12 cellular contexts compared by ENCODE assay signal in genomic region chr12:51833446-51834227, GRCh38. TPM values are rescaled to one million over a fixed set of nuclear protein-coding genes. Genes with fewer than 3 reads are reported as not detected.
"Had no signal": no experiment of that assay in that cellular context is flagged by ENCODE, and none has a peak within 500 bp of the region (broad histone marks: within the 10 kb centered on the region; RNA-seq: fewer than 3 reads in every experiment).

No MANE protein-coding gene starts in this region.

- FAIRE-seq: colon, small intestine had no signal

- H3K4me3 ChIP-seq: esophagus squamous epithelium, mucosa of descending colon, tibial nerve had no signal

- H3K36me3 ChIP-seq: esophagus squamous epithelium, tibial nerve had no signal

- H3K9me3 ChIP-seq: esophagus squamous epithelium, mucosa of descending colon, tibial nerve had no signal

- H3K27me3 ChIP-seq: tibial nerve had no signal

- H3K9me3 Mint-ChIP-seq: stimulated activated effector memory CD8-positive, alpha-beta T cell treated with anti-CD3 and anti-CD28 coated beads, Interleukin-12 subunit alpha, Interleukin-12 subunit beta, amount 100 ng/mL, for 72 hours had no signal

- H3K27ac Mint-ChIP-seq: stimulated activated effector memory CD8-positive, alpha-beta T cell treated with anti-CD3 and anti-CD28 coated beads, Interleukin-12 subunit alpha, Interleukin-12 subunit beta, amount 100 ng/mL, for 72 hours had no signal

- H3K27ac ChIP-seq: esophagus squamous epithelium, tibial nerve had no signal

- ATAC-seq: activated CD4-positive, CD25-positive, alpha-beta regulatory T cell treated with anti-CD3 and anti-CD28 coated beads, Interleukin-2, amount 50 U/mL, for 24 hours; left lobe of liver; mucosa of descending colon; stimulated activated effector memory CD8-positive, alpha-beta T cell treated with anti-CD3 and anti-CD28 coated beads, Interleukin-12 subunit alpha, Interleukin-12 subunit beta, amount 100 ng/mL, for 72 hours had no signal

- H3K4me3 Mint-ChIP-seq: stimulated activated effector memory CD8-positive, alpha-beta T cell treated with anti-CD3 and anti-CD28 coated beads, Interleukin-12 subunit alpha, Interleukin-12 subunit beta, amount 100 ng/mL, for 72 hours had no signal

- H3K36me3 Mint-ChIP-seq: stimulated activated effector memory CD8-positive, alpha-beta T cell treated with anti-CD3 and anti-CD28 coated beads, Interleukin-12 subunit alpha, Interleukin-12 subunit beta, amount 100 ng/mL, for 72 hours had no signal

- DNase-seq: esophagus squamous epithelium, foreskin fibroblast, mucosa of descending colon, small intestine had no signal

RNA-seq across cellular contexts. Expression of gene ANKRD33, which starts 54.3 kb away (rescaled TPM):
- total RNA-seq: cardiac septum; left lobe of liver; T-helper 2 cell treated with Interferon-gamma antibody and Interleukin-4, amounts not matched to agents 100 ng/mL and 5 ng/mL, for 36 hours had no signal
- polyA plus RNA-seq: neural cell, small intestine had no signal
